ENCODE assay signal across 1 cellular context in the genomic region with DNA sequence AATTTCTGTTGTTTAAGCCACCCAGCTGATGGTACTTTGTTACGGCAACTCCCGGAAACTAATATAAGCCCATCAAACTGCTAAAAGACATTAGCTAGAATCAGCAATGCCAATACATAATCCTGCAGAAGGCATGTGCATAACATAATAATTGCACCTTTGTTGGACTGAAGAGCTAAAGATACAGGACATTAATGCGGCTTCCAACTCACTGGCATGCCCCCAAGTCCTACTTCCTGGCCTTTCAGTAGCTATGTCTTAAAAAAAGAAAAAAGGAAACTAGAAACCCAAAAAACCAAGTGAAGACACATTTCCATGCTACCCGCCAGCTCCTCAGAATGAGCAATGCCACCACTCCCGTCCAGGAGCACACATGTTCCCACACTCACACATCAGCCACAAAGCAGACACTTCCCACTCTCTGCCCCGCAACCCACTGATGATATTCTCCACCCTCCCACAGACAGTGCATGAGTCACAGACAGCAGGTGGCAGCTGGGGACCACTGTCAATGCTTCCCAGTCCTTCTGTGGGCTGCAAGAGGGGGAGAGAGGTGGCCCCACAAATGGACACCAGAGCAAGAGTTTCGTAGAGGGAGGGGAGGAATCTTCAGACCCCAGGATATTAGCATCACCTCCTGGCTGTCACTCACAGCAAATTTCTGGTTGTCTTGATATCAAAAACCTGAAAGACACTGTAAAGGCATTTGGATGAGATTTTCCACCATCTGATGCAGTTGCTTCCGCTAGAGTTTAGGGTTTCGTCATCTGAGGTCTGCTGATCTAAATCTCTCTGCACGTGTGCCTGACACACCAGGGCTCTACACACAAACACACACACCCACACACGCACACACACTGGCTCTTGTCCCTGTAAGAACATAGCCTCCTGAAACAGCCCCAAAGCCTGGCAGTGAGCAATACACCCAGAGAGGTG.
TF ChIP-seq lines count a peak whose summit lies in the region.

No MANE protein-coding gene starts in this region.

TF ChIP-seq in K562, 482 proteins besides CTCF, POLR2A, EP300 and RAD21 (continued from another document and continues in another):
- TF ChIP-seq, protein P1, sequence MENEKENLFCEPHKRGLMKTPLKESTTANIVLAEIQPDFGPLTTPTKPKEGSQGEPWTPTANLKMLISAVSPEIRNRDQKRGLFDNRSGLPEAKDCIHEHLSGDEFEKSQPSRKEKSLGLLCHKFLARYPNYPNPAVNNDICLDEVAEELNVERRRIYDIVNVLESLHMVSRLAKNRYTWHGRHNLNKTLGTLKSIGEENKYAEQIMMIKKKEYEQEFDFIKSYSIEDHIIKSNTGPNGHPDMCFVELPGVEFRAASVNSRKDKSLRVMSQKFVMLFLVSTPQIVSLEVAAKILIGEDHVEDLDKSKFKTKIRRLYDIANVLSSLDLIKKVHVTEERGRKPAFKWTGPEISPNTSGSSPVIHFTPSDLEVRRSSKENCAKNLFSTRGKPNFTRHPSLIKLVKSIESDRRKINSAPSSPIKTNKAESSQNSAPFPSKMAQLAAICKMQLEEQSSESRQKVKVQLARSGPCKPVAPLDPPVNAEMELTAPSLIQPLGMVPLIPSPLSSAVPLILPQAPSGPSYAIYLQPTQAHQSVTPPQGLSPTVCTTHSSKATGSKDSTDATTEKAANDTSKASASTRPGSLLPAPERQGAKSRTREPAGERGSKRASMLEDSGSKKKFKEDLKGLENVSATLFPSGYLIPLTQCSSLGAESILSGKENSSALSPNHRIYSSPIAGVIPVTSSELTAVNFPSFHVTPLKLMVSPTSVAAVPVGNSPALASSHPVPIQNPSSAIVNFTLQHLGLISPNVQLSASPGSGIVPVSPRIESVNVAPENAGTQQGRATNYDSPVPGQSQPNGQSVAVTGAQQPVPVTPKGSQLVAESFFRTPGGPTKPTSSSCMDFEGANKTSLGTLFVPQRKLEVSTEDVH (IDR thresholded peaks at IDR 0.05; ENCODE audit: low read depth, partially characterized antibody): no peak
- TF ChIP-seq ZFP30 (CRISPR knock-in tag; IDR thresholded peaks at IDR 0.05; ENCODE audit: borderline replicate concordance): no peak
- TF ChIP-seq, protein P2, sequence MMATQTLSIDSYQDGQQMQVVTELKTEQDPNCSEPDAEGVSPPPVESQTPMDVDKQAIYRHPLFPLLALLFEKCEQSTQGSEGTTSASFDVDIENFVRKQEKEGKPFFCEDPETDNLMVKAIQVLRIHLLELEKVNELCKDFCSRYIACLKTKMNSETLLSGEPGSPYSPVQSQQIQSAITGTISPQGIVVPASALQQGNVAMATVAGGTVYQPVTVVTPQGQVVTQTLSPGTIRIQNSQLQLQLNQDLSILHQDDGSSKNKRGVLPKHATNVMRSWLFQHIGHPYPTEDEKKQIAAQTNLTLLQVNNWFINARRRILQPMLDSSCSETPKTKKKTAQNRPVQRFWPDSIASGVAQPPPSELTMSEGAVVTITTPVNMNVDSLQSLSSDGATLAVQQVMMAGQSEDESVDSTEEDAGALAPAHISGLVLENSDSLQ (IDR thresholded peaks at IDR 0.05): peak; percentile 76
- TF ChIP-seq ZEB2 (IDR thresholded peaks at IDR 0.05): 0 out of 2 replicates have a peak, but pooled peaks have one; percentile 25
- no peak for TF ChIP-seq ZNF778 (CRISPR knock-in tag; IDR thresholded peaks at IDR 0.05)
- TF ChIP-seq SAFB (IDR thresholded peaks at IDR 0.05; ENCODE audit: borderline replicate concordance, low read depth, low read length): no peak
- no peak for TF ChIP-seq ZNF124 (CRISPR knock-in tag; IDR thresholded peaks at IDR 0.05)
- TF ChIP-seq, protein P3, sequence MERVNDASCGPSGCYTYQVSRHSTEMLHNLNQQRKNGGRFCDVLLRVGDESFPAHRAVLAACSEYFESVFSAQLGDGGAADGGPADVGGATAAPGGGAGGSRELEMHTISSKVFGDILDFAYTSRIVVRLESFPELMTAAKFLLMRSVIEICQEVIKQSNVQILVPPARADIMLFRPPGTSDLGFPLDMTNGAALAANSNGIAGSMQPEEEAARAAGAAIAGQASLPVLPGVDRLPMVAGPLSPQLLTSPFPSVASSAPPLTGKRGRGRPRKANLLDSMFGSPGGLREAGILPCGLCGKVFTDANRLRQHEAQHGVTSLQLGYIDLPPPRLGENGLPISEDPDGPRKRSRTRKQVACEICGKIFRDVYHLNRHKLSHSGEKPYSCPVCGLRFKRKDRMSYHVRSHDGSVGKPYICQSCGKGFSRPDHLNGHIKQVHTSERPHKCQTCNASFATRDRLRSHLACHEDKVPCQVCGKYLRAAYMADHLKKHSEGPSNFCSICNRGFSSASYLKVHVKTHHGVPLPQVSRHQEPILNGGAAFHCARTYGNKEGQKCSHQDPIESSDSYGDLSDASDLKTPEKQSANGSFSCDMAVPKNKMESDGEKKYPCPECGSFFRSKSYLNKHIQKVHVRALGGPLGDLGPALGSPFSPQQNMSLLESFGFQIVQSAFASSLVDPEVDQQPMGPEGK (CRISPR knock-in tag; IDR thresholded peaks at IDR 0.05; ENCODE audit: borderline replicate concordance): no peak
- no peak for TF ChIP-seq ZNF146 (CRISPR knock-in tag; IDR thresholded peaks at IDR 0.05; ENCODE audit: unreplicated experiment)
- TF ChIP-seq, protein P4, sequence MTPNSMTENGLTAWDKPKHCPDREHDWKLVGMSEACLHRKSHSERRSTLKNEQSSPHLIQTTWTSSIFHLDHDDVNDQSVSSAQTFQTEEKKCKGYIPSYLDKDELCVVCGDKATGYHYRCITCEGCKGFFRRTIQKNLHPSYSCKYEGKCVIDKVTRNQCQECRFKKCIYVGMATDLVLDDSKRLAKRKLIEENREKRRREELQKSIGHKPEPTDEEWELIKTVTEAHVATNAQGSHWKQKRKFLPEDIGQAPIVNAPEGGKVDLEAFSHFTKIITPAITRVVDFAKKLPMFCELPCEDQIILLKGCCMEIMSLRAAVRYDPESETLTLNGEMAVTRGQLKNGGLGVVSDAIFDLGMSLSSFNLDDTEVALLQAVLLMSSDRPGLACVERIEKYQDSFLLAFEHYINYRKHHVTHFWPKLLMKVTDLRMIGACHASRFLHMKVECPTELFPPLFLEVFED (CRISPR knock-in tag; conservative IDR thresholded peaks at IDR 0.05): no peak
- TF ChIP-seq, protein P5, sequence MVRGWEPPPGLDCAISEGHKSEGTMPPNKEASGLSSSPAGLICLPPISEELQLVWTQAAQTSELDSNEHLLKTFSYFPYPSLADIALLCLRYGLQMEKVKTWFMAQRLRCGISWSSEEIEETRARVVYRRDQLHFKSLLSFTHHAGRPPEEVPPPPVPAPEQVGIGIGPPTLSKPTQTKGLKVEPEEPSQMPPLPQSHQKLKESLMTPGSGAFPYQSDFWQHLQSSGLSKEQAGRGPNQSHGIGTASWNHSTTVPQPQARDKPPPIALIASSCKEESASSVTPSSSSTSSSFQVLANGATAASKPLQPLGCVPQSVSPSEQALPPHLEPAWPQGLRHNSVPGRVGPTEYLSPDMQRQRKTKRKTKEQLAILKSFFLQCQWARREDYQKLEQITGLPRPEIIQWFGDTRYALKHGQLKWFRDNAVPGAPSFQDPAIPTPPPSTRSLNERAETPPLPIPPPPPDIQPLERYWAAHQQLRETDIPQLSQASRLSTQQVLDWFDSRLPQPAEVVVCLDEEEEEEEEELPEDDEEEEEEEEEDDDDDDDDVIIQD (CRISPR knock-in tag; IDR thresholded peaks at IDR 0.05): no peak
- peak; percentile 87 for TF ChIP-seq SMAD4 (CRISPR knock-in tag; conservative IDR thresholded peaks at IDR 0.05)
- TF ChIP-seq, protein P6, sequence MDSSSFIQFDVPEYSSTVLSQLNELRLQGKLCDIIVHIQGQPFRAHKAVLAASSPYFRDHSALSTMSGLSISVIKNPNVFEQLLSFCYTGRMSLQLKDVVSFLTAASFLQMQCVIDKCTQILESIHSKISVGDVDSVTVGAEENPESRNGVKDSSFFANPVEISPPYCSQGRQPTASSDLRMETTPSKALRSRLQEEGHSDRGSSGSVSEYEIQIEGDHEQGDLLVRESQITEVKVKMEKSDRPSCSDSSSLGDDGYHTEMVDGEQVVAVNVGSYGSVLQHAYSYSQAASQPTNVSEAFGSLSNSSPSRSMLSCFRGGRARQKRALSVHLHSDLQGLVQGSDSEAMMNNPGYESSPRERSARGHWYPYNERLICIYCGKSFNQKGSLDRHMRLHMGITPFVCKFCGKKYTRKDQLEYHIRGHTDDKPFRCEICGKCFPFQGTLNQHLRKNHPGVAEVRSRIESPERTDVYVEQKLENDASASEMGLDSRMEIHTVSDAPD (CRISPR knock-in tag; IDR thresholded peaks at IDR 0.05): no peak
- TF ChIP-seq, protein P7, sequence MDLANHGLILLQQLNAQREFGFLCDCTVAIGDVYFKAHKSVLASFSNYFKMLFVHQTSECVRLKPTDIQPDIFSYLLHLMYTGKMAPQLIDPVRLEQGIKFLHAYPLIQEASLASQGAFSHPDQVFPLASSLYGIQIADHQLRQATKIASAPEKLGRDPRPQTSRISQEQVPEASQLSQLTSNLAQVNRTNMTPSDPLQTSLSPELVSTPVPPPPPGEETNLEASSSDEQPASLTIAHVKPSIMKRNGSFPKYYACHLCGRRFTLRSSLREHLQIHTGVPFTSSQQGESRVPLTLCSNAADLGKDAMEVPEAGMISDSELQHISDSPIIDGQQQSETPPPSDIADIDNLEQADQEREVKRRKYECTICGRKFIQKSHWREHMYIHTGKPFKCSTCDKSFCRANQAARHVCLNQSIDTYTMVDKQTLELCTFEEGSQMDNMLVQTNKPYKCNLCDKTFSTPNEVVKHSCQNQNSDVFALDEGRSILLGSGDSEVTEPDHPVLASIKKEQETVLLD (IDR thresholded peaks at IDR 0.05): 0 out of 2 replicates have a peak, but pooled peaks have one; percentile 43
- TF ChIP-seq, protein P8, sequence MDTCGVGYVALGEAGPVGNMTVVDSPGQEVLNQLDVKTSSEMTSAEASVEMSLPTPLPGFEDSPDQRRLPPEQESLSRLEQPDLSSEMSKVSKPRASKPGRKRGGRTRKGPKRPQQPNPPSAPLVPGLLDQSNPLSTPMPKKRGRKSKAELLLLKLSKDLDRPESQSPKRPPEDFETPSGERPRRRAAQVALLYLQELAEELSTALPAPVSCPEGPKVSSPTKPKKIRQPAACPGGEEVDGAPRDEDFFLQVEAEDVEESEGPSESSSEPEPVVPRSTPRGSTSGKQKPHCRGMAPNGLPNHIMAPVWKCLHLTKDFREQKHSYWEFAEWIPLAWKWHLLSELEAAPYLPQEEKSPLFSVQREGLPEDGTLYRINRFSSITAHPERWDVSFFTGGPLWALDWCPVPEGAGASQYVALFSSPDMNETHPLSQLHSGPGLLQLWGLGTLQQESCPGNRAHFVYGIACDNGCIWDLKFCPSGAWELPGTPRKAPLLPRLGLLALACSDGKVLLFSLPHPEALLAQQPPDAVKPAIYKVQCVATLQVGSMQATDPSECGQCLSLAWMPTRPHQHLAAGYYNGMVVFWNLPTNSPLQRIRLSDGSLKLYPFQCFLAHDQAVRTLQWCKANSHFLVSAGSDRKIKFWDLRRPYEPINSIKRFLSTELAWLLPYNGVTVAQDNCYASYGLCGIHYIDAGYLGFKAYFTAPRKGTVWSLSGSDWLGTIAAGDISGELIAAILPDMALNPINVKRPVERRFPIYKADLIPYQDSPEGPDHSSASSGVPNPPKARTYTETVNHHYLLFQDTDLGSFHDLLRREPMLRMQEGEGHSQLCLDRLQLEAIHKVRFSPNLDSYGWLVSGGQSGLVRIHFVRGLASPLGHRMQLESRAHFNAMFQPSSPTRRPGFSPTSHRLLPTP (IDR thresholded peaks at IDR 0.05; ENCODE audit: borderline replicate concordance, extremely low read depth, insufficient read length): no peak
- TF ChIP-seq, protein P9, sequence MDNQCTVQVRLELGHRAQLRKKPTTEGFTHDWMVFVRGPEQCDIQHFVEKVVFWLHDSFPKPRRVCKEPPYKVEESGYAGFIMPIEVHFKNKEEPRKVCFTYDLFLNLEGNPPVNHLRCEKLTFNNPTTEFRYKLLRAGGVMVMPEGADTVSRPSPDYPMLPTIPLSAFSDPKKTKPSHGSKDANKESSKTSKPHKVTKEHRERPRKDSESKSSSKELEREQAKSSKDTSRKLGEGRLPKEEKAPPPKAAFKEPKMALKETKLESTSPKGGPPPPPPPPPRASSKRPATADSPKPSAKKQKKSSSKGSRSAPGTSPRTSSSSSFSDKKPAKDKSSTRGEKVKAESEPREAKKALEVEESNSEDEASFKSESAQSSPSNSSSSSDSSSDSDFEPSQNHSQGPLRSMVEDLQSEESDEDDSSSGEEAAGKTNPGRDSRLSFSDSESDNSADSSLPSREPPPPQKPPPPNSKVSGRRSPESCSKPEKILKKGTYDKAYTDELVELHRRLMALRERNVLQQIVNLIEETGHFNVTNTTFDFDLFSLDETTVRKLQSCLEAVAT (IDR thresholded peaks at IDR 0.05): no peak
- no peak for TF ChIP-seq POLR2AphosphoS5 (IDR thresholded peaks at IDR 0.05; ENCODE audit: control insufficient read depth, insufficient read depth, low read depth, low read length)
- TF ChIP-seq CBX1 (IDR thresholded peaks at IDR 0.05; ENCODE audit: low read depth): no peak
- TF ChIP-seq ZNF561 (CRISPR knock-in tag; conservative IDR thresholded peaks at IDR 0.05): no peak
- TF ChIP-seq XRCC3 (IDR thresholded peaks at IDR 0.05): no peak
- TF ChIP-seq ARNT (IDR thresholded peaks at IDR 0.05): no peak
- no peak for TF ChIP-seq TCF7 (IDR thresholded peaks at IDR 0.05; ENCODE audit: borderline replicate concordance)
- TF ChIP-seq ZNF830 (CRISPR knock-in tag; IDR thresholded peaks at IDR 0.05): no peak
- TF ChIP-seq KAT8 (IDR thresholded peaks at IDR 0.05; ENCODE audit: low read depth): no peak
- TF ChIP-seq, protein P10, sequence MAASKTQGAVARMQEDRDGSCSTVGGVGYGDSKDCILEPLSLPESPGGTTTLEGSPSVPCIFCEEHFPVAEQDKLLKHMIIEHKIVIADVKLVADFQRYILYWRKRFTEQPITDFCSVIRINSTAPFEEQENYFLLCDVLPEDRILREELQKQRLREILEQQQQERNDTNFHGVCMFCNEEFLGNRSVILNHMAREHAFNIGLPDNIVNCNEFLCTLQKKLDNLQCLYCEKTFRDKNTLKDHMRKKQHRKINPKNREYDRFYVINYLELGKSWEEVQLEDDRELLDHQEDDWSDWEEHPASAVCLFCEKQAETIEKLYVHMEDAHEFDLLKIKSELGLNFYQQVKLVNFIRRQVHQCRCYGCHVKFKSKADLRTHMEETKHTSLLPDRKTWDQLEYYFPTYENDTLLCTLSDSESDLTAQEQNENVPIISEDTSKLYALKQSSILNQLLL (CRISPR knock-in tag; IDR thresholded peaks at IDR 0.05; ENCODE audit: borderline replicate concordance): no peak
- TF ChIP-seq NELFE (IDR thresholded peaks at IDR 0.05; ENCODE audit: insufficient read depth, insufficient read length): no peak
